In the genomic region with DNA sequence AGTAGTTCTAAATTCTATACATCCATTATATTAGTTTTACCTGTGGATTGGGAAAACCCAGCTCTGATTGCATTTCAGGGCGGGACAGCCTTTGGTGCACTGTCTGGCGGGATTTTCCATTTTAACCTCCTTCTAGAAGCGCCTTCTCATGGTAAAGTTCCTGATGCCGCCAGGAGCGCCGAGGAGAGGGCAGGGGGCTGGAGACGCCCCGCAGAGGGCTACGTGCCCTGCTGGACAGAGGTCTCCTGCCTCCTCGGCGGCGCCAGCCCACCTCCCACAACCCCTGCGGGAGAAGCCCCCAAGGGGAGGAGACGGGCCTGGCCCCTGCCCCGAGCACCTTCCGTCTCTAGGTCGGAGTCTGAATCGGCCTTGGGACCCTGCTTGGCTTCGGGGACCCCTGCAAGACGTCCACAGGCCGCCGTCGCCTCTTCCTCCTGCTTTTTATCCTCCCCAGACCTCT, we compare ENCODE assay signal across 8 cellular contexts. TPM values are rescaled to one million over a fixed set of nuclear protein-coding genes. Genes with fewer than 3 reads are reported as not detected.
A peak's percentile ranks its signal among the peaks of the same experiment; 100 is the strongest.
DNase-seq lines count a peak whose midpoint lies in the region; ATAC-seq, FAIRE-seq and TF ChIP-seq lines count a peak whose summit lies in the region.

No MANE protein-coding gene starts in this region.

- CTCF ChIA-PET in CD8-positive, alpha-beta memory T cell (lab: Charles Lee), result interaction anchor here (1.1 kb wide), 1 partner anchor 10 kb away, joined by 4 read pairs; no protein-coding TSS in a partner anchor

- H3K36me3 ChIP-seq in CD8-positive, alpha-beta memory T cell (ENCODE audit: insufficient read depth, low read length), result no peaks in the 10 kb centered on the region

- no peaks in the 10 kb centered on the region for H3K9me3 ChIP-seq in CD8-positive, alpha-beta memory T cell (ENCODE audit: low read length)

- H3K36me3 Mint-ChIP-seq in CD8-positive, alpha-beta memory T cell, result no peaks in the 10 kb centered on the region
- peaks cover 6% of the 10 kb centered on the region for H3K36me3 Mint-ChIP-seq in nephron (ENCODE audit: low read depth)

- POLR2A ChIA-PET in CD8-positive, alpha-beta memory T cell (lab: Charles Lee), result interaction anchor here (1.9 kb wide), 1 partner anchor 11 kb away, joined by 12 read pairs; a partner anchor contains a TSS

- peak in 1 of 5 donors; percentile 17 for DNase-seq in CD8-positive, alpha-beta memory T cell
- DNase-seq in cerebellar cortex (ENCODE audit: low spot score) (peak; percentile 26), GM12891 (ENCODE audit: insufficient read length, low spot score) (no peak), GF-D8 (lab: John Stamatoyannopoulos, UW) (no peak), germinal center (ENCODE audit: low spot score) (no peak)
- no peak for DNase-seq in activated CD8-positive, alpha-beta memory T cell treated with anti-CD3 and anti-CD28 coated beads for 24 hours

- no peaks in the 10 kb centered on the region for H3K9me3 Mint-ChIP-seq in CD8-positive, alpha-beta memory T cell
- no peaks in the 10 kb centered on the region for H3K9me3 Mint-ChIP-seq in nephron

- peaks cover 18% of the 10 kb centered on the region for H3K4me1 ChIP-seq in CD8-positive, alpha-beta memory T cell (ENCODE audit: insufficient read depth, low read length)

- H3K27me3 Mint-ChIP-seq in CD8-positive, alpha-beta memory T cell, result peaks cover 0 to 2% of the 10 kb centered on the region in 2 donors
- H3K27me3 Mint-ChIP-seq in nephron (ENCODE audit: low read depth), result no peaks in the 10 kb centered on the region

- no peaks in the 10 kb centered on the region for H3K27me3 ChIP-seq in CD8-positive, alpha-beta memory T cell (ENCODE audit: insufficient read depth, low read length, poor library complexity, severe bottlenecking)

- H3K4me3 Mint-ChIP-seq in CD8-positive, alpha-beta memory T cell, result peak overlapping the region; percentile 73 to 89 (median 85)
- H3K4me3 Mint-ChIP-seq in nephron, result peak overlapping the region; percentile 88 to 94 (median 92)

- peak overlapping the region; percentile 74 for H3K4me3 ChIP-seq in CD8-positive, alpha-beta memory T cell (ENCODE audit: low read length)

- peak overlapping the region; percentile 90 for H3K27ac ChIP-seq in CD8-positive, alpha-beta memory T cell (ENCODE audit: low read depth, low read length)

- TF ChIP-seq POLR2A in GM12891 (IDR thresholded peaks at IDR 0.05; ENCODE audit: low read depth, low read length), result no peak

- TF ChIP-seq CTCF in nephron (IDR thresholded peaks at IDR 0.05; ENCODE audit: unreplicated experiment in 3 of 3), result no peak

- no peak for FAIRE-seq in GM12891 (lab: Jason Lieb, UNC)

- ATAC-seq in HG03439 (IDR thresholded peaks at IDR 0.05; ENCODE audit: unreplicated experiment), result peak; percentile 24

- H3K4me1 Mint-ChIP-seq in CD8-positive, alpha-beta memory T cell, result peaks cover 26 to 34% (median 26%) of the 10 kb centered on the region in 3 donors
- peaks cover 39% of the 10 kb centered on the region for H3K4me1 Mint-ChIP-seq in nephron

- peak overlapping the region; percentile 92 to 98 (median 96) for H3K27ac Mint-ChIP-seq in CD8-positive, alpha-beta memory T cell
- peak overlapping the region; percentile 89 to 98 (median 97) for H3K27ac Mint-ChIP-seq in nephron

TF ChIP-seq in GM12891, 5 proteins besides CTCF, POLR2A, EP300 and RAD21:
- TF ChIP-seq POLR2AphosphoS5 (IDR thresholded peaks at IDR 0.05; ENCODE audit: low read depth, low read length) (no peak), SPI1 (IDR thresholded peaks at IDR 0.05; ENCODE audit: low read depth, low read length) (no peak)

RNA-seq across cellular contexts. Expression of a gene that starts 1.2 kb away (rescaled TPM):
- total RNA-seq in CD8-positive, alpha-beta memory T cell, result under 1 TPM; 0.24 to 0.35 TPM
- polyA plus RNA-seq in CD8-positive, alpha-beta memory T cell, result 0.33 TPM
- polyA plus RNA-seq in GM12891 (2012; ENCODE audit: low read depth, missing spikeins), result 0.15 TPM

RNA-seq across cellular contexts. Expression of a gene that starts 11.9 kb away (rescaled TPM):
- 10 to 100 TPM; 43.9 TPM for total RNA-seq in CD8-positive, alpha-beta memory T cell
- 42.8 TPM for polyA plus RNA-seq in CD8-positive, alpha-beta memory T cell
- polyA plus RNA-seq in GM12891 (2012; ENCODE audit: low read depth, missing spikeins), result 18.9 TPM

RNA-seq across cellular contexts. Expression of a gene that starts 18.6 kb away (rescaled TPM):
- under 1 TPM; 0.13 to 0.37 TPM for total RNA-seq in CD8-positive, alpha-beta memory T cell
- 0.82 TPM for polyA plus RNA-seq in CD8-positive, alpha-beta memory T cell
- 0.05 TPM for polyA plus RNA-seq in GM12891 (2012; ENCODE audit: low read depth, missing spikeins)

RNA-seq across cellular contexts. Expression of a gene that starts 31.7 kb away (rescaled TPM):
- 10 to 100 TPM; 75.0 to 78.7 TPM for total RNA-seq in CD8-positive, alpha-beta memory T cell
- 17.1 TPM for polyA plus RNA-seq in CD8-positive, alpha-beta memory T cell
- polyA plus RNA-seq in GM12891 (2012; ENCODE audit: low read depth, missing spikeins), result 18.2 TPM

RNA-seq across cellular contexts. Expression of a gene that starts 32.0 kb away (rescaled TPM):
- not detected for total RNA-seq in CD8-positive, alpha-beta memory T cell
- not detected for polyA plus RNA-seq in CD8-positive, alpha-beta memory T cell
- not detected for polyA plus RNA-seq in GM12891 (2012; ENCODE audit: low read depth, missing spikeins)
